ENCODE assay signal across 25 cellular contexts in genomic region chr5:52985306-52985705, GRCh38. TPM values are rescaled to one million over a fixed set of nuclear protein-coding genes. Genes with fewer than 3 reads are reported as not detected.
DNase-seq lines count a peak whose midpoint lies in the region; ATAC-seq, FAIRE-seq and TF ChIP-seq lines count a peak whose summit lies in the region.
"Had no signal": no experiment of that assay in that cellular context is flagged by ENCODE, and none has a peak within 500 bp of the region (broad histone marks: within the 10 kb centered on the region; RNA-seq: fewer than 3 reads in every experiment).

No MANE protein-coding gene starts in this region.

- H3K4me1 ChIP-seq in OCI-LY3 (ENCODE audit: low read length) (peaks cover 43% of the 10 kb centered on the region), smooth muscle cell (ENCODE audit: low read depth) (peaks cover 12% of the 10 kb centered on the region)

- no peak for TF ChIP-seq POLR2A in GM12891 (IDR thresholded peaks at IDR 0.05; ENCODE audit: low read depth, low read length)

- peak; percentile 80 for DNase-seq in epithelial cell of prostate (ENCODE audit: low read depth, low spot score)
- no peak for DNase-seq in smooth muscle cell (lab: John Stamatoyannopoulos, UW; ENCODE audit: unreplicated experiment)
- no peak for DNase-seq in activated CD4-positive, alpha-beta T cell treated with anti-CD3 and anti-CD28 coated beads, Interleukin-2, amount 50 U/mL, for 48 hours
- DNase-seq in globus pallidus (ENCODE audit: low spot score) = no peak
- DNase-seq in NAMALWA (ENCODE audit: low spot score) = no peak
- no peak for DNase-seq in GM12891 (ENCODE audit: insufficient read length, low spot score)
- DNase-seq: activated CD4-positive, alpha-beta memory T cell treated with anti-CD3 and anti-CD28 coated beads for 36 hours; activated naive CD4-positive, alpha-beta T cell treated with Interleukin-2 at 50 U/mL for 16 hours; DMS79 treated with DMSO at 0.1 percent for 48 hours; GF-D8; hypothalamus; NCI-H1105 treated with DMSO at 0.1 percent for 48 hours; NCI-H187 treated with DMSO at 0.1 percent for 48 hours; NCI-H2171 treated with DMSO at 0.1 percent for 48 hours; NCI-H510A treated with DMSO at 0.1 percent for 48 hours; pancreas; stimulated activated naive CD4-positive, alpha-beta T cell treated with Interleukin-2 at 50 U/mL for 16 hours had no signal

- peak; percentile 35 for ATAC-seq in GM19463 (IDR thresholded peaks at IDR 0.05; ENCODE audit: unreplicated experiment)
- ATAC-seq: activated CD4-positive, CD25-positive, alpha-beta regulatory T cell treated with anti-CD3 and anti-CD28 coated beads, Interleukin-2, amount 50 U/mL, for 24 hours; left lobe of liver; pancreas; SK-N-SH treated with all-trans-retinoic acid at 6 μM for 48 hours had no signal

- no peaks in the 10 kb centered on the region for H3K27me3 ChIP-seq in OCI-LY3 (ENCODE audit: low read depth, low read length)
- no peaks in the 10 kb centered on the region for H3K27me3 ChIP-seq in smooth muscle cell (ENCODE audit: low read depth)
- H3K27me3 ChIP-seq: pancreas had no signal

- no peak for TF ChIP-seq CTCF in OCI-LY3 (IDR thresholded peaks at IDR 0.05; ENCODE audit: low read depth, low read length)
- no peak for TF ChIP-seq CTCF in smooth muscle cell (IDR thresholded peaks at IDR 0.05; ENCODE audit: borderline replicate concordance, insufficient read depth, poor library complexity, severe bottlenecking)

- H3K9me3 ChIP-seq in OCI-LY3 (ENCODE audit: insufficient read depth, low read length) (no peaks in the 10 kb centered on the region), smooth muscle cell (replicated peaks; ENCODE audit: low read depth) (no peaks in the 10 kb centered on the region)
- H3K9me3 ChIP-seq: pancreas had no signal

- H3K27ac ChIP-seq in OCI-LY3 (ENCODE audit: low read length) (no peak overlapping the region), epithelial cell of prostate (peak overlapping the region; percentile 95), smooth muscle cell (ENCODE audit: low read depth) (peak overlapping the region; percentile 62)
- H3K27ac ChIP-seq: C4-2B, pancreas had no signal

- FAIRE-seq in GM12891 (lab: Jason Lieb, UNC) = no peak
- FAIRE-seq: pancreas, TTC549 had no signal

- WGBS in smooth muscle cell (ENCODE audit: low lambda C conversion rate) = 85% methylated on average over 3 of the region's 3 CpGs

- H2AFZ ChIP-seq in OCI-LY3 (ENCODE audit: low read depth, low read length) (no peak overlapping the region), smooth muscle cell (ENCODE audit: low read depth) (no peak overlapping the region)

- no peaks in the 10 kb centered on the region for H4K20me1 ChIP-seq in OCI-LY3 (ENCODE audit: insufficient read depth, low read length)
- no peaks in the 10 kb centered on the region for H4K20me1 ChIP-seq in smooth muscle cell (ENCODE audit: low read depth)

- H3K36me3 ChIP-seq in OCI-LY3 (replicated peaks; ENCODE audit: low read depth, low read length) = no peaks in the 10 kb centered on the region
- no peaks in the 10 kb centered on the region for H3K36me3 ChIP-seq in smooth muscle cell (ENCODE audit: low read depth)
- H3K36me3 ChIP-seq: pancreas had no signal

- H3K9ac ChIP-seq in OCI-LY3 (ENCODE audit: low read length) = 0 out of 2 replicates have a peak overlapping the region, but pooled peaks have one; percentile 13
- no peak overlapping the region for H3K9ac ChIP-seq in smooth muscle cell (ENCODE audit: low read depth)

- H3K79me2 ChIP-seq in OCI-LY3 (ENCODE audit: low read length) (peaks cover 9% of the 10 kb centered on the region; the same call in 1 of the 2 replicates), smooth muscle cell (ENCODE audit: low read depth) (no peaks in the 10 kb centered on the region)

- H3K4me3 ChIP-seq in OCI-LY3 (ENCODE audit: low read length) (no peak overlapping the region), smooth muscle cell (no peak overlapping the region)
- H3K4me3 ChIP-seq: pancreas, skin epidermis had no signal

- peak overlapping the region; percentile 53 for H3K4me2 ChIP-seq in OCI-LY3 (ENCODE audit: low read length)
- H3K4me2 ChIP-seq in smooth muscle cell = no peak overlapping the region

- peaks cover 3% of the 10 kb centered on the region for H3F3A ChIP-seq in smooth muscle cell (ENCODE audit: low read depth)

TF ChIP-seq in GM12891, 5 proteins besides CTCF, POLR2A, EP300 and RAD21:
- TF ChIP-seq POLR2AphosphoS5 (IDR thresholded peaks at IDR 0.05; ENCODE audit: low read depth, low read length) (no peak), POU2F2 (IDR thresholded peaks at IDR 0.05; ENCODE audit: low read depth, low read length) (no peak), TAF1 (IDR thresholded peaks at IDR 0.05; ENCODE audit: low read depth, low read length) (no peak)

RNA-seq across cellular contexts. Expression of gene ITGA2, which starts 3.8 kb away (rescaled TPM):
- 16.4 and 19.2 TPM in 2 replicates for total RNA-seq in smooth muscle cell
- polyA plus RNA-seq in smooth muscle cell = 1.5 and 5.4 TPM in 2 replicates
- polyA plus RNA-seq in GM12891 (2012; ENCODE audit: low read depth, missing spikeins) = not detected
